In the genomic region with DNA sequence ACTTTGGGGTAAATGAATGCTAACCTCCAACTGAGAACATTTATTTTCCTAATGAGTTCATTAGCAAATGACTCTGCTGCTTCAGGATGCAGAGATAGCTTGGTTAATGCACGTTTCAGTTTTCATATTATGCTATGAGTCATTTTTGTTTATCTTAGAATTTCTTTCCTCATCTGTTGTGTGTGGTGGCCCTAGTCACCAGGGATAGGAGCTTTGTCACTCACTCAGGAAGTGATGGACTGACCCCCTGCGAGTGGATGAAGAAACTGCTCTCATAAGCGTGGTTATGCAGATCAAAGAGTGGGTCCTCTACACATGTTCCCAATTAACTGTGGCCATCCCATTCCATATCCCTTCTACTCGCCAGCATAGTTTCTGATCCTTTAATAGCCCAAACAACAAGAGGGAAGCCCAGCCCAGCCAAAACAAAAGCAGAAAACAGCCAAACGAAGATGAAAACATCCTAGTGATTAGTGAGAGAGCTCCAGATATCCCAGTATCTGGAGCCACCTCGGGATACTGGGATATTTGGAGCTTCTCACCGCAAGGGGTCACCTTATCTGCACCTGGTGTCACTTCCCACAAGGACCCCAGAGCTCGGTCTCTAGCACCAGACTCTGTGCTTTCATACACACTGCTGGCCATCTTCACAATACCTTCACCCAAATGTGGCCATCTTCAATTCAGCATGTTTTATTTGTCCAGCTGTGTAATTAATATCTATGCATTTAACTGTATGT, we compare ENCODE assay signal across 8 cellular contexts. TPM values are rescaled to one million over a fixed set of nuclear protein-coding genes. Genes with fewer than 3 reads are reported as not detected.
DNase-seq lines count a peak whose midpoint lies in the region; ATAC-seq, FAIRE-seq and TF ChIP-seq lines count a peak whose summit lies in the region.

No MANE protein-coding gene starts in this region.

- H3K9ac ChIP-seq in astrocyte (ENCODE audit: low read length): no peak overlapping the region
- no peak overlapping the region for H3K9ac ChIP-seq in Karpas-422 (ENCODE audit: low read length)

- H3K9me3 Mint-ChIP-seq in astrocyte (ENCODE audit: unreplicated experiment): no peaks in the 10 kb centered on the region

- H3K4me2 ChIP-seq in astrocyte (ENCODE audit: low read length) (peak overlapping the region; percentile 53), osteoblast (ENCODE audit: insufficient read depth, low read length) (no peak overlapping the region), Karpas-422 (ENCODE audit: low read depth, low read length, poor library complexity, severe bottlenecking) (no peak overlapping the region)

- H3K9me3 ChIP-seq in astrocyte (ENCODE audit: insufficient read depth, low read depth, low read length) (no peaks in the 10 kb centered on the region), osteoblast (ENCODE audit: low read depth, low read length) (no peaks in the 10 kb centered on the region), Karpas-422 (ENCODE audit: low read length) (no peaks in the 10 kb centered on the region)

- H3K4me3 ChIP-seq in astrocyte (ENCODE audit: insufficient read depth, low read depth, low read length) (no peak overlapping the region), osteoblast (ENCODE audit: insufficient read depth, low read length) (no peak overlapping the region), Karpas-422 (ENCODE audit: low read length) (no peak overlapping the region)

- H3K4me1 ChIP-seq in astrocyte (ENCODE audit: insufficient read depth, low read length) (peaks cover 9% of the 10 kb centered on the region), osteoblast (ENCODE audit: insufficient read depth, low read length) (peaks cover 7% of the 10 kb centered on the region), Karpas-422 (ENCODE audit: low read length) (no peaks in the 10 kb centered on the region)

- no peaks in the 10 kb centered on the region for H3K36me3 Mint-ChIP-seq in astrocyte (ENCODE audit: low read depth, unreplicated experiment)

- H3K27me3 ChIP-seq in astrocyte (ENCODE audit: insufficient read depth, low read length) (peaks cover 7% of the 10 kb centered on the region), osteoblast (ENCODE audit: insufficient read depth, low read length) (peaks cover 11% of the 10 kb centered on the region), Karpas-422 (ENCODE audit: low read length) (no peaks in the 10 kb centered on the region)

- DNase-seq in COLO829 (ENCODE audit: low spot score): peak; percentile 15
- peak; percentile 55 for DNase-seq in HT-29 (ENCODE audit: low spot score)
- DNase-seq in astrocyte (ENCODE audit: low read depth): no peak
- peak; percentile 57 for DNase-seq in osteoblast (ENCODE audit: insufficient read length, low spot score, missing footprints)
- DNase-seq in Karpas-422: no peak
- no peak for DNase-seq in KG1 (lab: John Stamatoyannopoulos, UW)
- no peak for DNase-seq in NCI-H2227 (lab: John Stamatoyannopoulos, UW; ENCODE audit: unreplicated experiment)

- H3K27ac Mint-ChIP-seq in astrocyte (ENCODE audit: unreplicated experiment): no peak overlapping the region

- no peak for FAIRE-seq in astrocyte (lab: Jason Lieb, UNC)

- H3K27ac ChIP-seq in astrocyte (ENCODE audit: low read depth, low read length) (no peak overlapping the region), osteoblast (ENCODE audit: low read depth, low read length) (no peak overlapping the region), Karpas-422 (ENCODE audit: low read length) (no peak overlapping the region)

- H4K20me1 ChIP-seq in astrocyte (ENCODE audit: insufficient read depth, low read length): no peaks in the 10 kb centered on the region
- H4K20me1 ChIP-seq in osteoblast (ENCODE audit: insufficient read depth, low read length): no peaks in the 10 kb centered on the region
- no peaks in the 10 kb centered on the region for H4K20me1 ChIP-seq in Karpas-422 (ENCODE audit: insufficient read depth, low read depth, low read length)

- peaks cover 8% of the 10 kb centered on the region for H3K4me1 Mint-ChIP-seq in astrocyte (ENCODE audit: low read depth, unreplicated experiment)

- no peaks in the 10 kb centered on the region for H3K9me2 ChIP-seq in Karpas-422 (replicated peaks; ENCODE audit: insufficient read depth, low read length)

- H2AFZ ChIP-seq in astrocyte (ENCODE audit: low read depth, low read length): no peak overlapping the region
- no peak overlapping the region for H2AFZ ChIP-seq in osteoblast (ENCODE audit: low read length)
- H2AFZ ChIP-seq in Karpas-422 (ENCODE audit: low read length): no peak overlapping the region

- H3K36me3 ChIP-seq in astrocyte (ENCODE audit: insufficient read depth, low read length): no peaks in the 10 kb centered on the region
- no peaks in the 10 kb centered on the region for H3K36me3 ChIP-seq in osteoblast (ENCODE audit: insufficient read depth, low read length)
- no peaks in the 10 kb centered on the region for H3K36me3 ChIP-seq in Karpas-422 (ENCODE audit: insufficient read depth, low read length)

- no peaks in the 10 kb centered on the region for H3K79me2 ChIP-seq in astrocyte (ENCODE audit: insufficient read depth, low read length)
- no peaks in the 10 kb centered on the region for H3K79me2 ChIP-seq in osteoblast (ENCODE audit: insufficient read depth, low read length)
- no peaks in the 10 kb centered on the region for H3K79me2 ChIP-seq in Karpas-422 (ENCODE audit: low read length)

- TF ChIP-seq CTCF in astrocyte (IDR thresholded peaks at IDR 0.05; ENCODE audit: insufficient read depth, low read depth, low read length) (no peak), osteoblast (IDR thresholded peaks at IDR 0.05; ENCODE audit: extremely low read depth, low read depth, low read length) (no peak)

- H3K27me3 Mint-ChIP-seq in astrocyte (ENCODE audit: low read depth, unreplicated experiment): peaks cover 36% of the 10 kb centered on the region

- no peak overlapping the region for H3K4me3 Mint-ChIP-seq in astrocyte (ENCODE audit: unreplicated experiment)

- ATAC-seq in GM19351 (IDR thresholded peaks at IDR 0.05; ENCODE audit: unreplicated experiment): peak; percentile 74

RNA-seq across cellular contexts. Expression of a gene that starts 8.6 kb away (rescaled TPM):
- total RNA-seq in HT-29 (2014; rRNA removed; shearing (Covaris generic)): 13.9 and 14.2 TPM in 2 replicates
- total RNA-seq in astrocyte (1.2 and 1.6 TPM in 2 replicates), osteoblast (under 0.01 and 0.29 TPM in 2 replicates)
- total RNA-seq in Karpas-422 (2014; rRNA removed; shearing (Covaris generic); ENCODE audit: low replicate concordance): not detected in 2 replicates

Comparison
In these comparisons a context has a peak if more than half of its experiments do, and no peak if none do; other contexts are left out.
1. DNase-seq: peak in COLO829 (single experiment), HT-29 (single experiment) and osteoblast (single experiment); none in astrocyte (single experiment), Karpas-422 (single experiment), KG1 (single experiment) and NCI-H2227 (single experiment).